1 cellular context compared by ENCODE assay signal in the genomic region with DNA sequence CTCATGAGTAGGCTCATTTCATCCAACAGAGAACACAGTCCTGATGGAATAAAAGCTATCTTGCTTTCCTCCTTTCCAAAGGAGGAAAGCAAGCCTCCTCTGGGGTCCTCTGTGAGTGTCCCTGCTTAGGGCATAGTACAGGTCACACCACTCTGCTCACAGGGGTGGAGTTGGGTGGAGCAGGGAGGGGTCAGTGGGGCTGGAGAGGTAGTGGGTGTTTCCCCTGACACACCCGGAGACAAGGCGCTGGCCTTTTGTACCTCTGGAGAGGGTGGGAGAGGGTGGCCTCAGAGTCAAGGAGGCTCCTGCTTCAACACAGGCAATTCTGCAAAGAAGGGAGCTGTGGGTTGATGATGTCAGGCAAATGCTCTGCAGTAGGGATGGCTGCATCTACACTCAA.
A peak's percentile ranks its signal among the peaks of the same experiment; 100 is the strongest.
TF ChIP-seq lines count a peak whose summit lies in the region.

No MANE protein-coding gene starts in this region.

TF ChIP-seq in HEK293, 187 proteins besides CTCF, POLR2A, EP300 and RAD21:
- TF ChIP-seq KLF1 (tag by site-specific recombination; IDR thresholded peaks at IDR 0.05) (peak; percentile 99), ZNF473 (tag by site-specific recombination; IDR thresholded peaks at IDR 0.05) (no peak)
